ENCODE assay signal across 28 cellular contexts in genomic region chr12:104309446-104309993, GRCh38. TPM values are rescaled to one million over a fixed set of nuclear protein-coding genes. Genes with fewer than 3 reads are reported as not detected.
DNase-seq lines count a peak whose midpoint lies in the region; ATAC-seq and TF ChIP-seq lines count a peak whose summit lies in the region.
"Had no signal": no experiment of that assay in that cellular context is flagged by ENCODE, and none has a peak within 500 bp of the region (broad histone marks: within the 10 kb centered on the region; RNA-seq: fewer than 3 reads in every experiment).

No MANE protein-coding gene starts in this region.

- H4K20me1 ChIP-seq in osteoblast (ENCODE audit: insufficient read depth, low read length) = peaks cover 75% of the 10 kb centered on the region

- no peak overlapping the region for H3K4me2 ChIP-seq in osteoblast (ENCODE audit: insufficient read depth, low read length)

- no peak for DNase-seq in activated CD4-positive, alpha-beta T cell treated with anti-CD3 and anti-CD28 coated beads for 36 hours
- no peak for DNase-seq in activated CD4-positive, alpha-beta T cell treated with anti-CD3 and anti-CD28 coated beads, Interleukin-2, amount 10 ng/mL, durations not matched to agents 7 days and 5 days
- DNase-seq in NCI-H345 (lab: John Stamatoyannopoulos, UW) = peak; percentile 40
- DNase-seq in adipocyte (ENCODE audit: low read depth) = no peak
- DNase-seq in progenitor cell of endocrine pancreas (ENCODE audit: low spot score, unreplicated experiment) = no peak
- no peak for DNase-seq in effector memory CD8-positive, alpha-beta T cell
- DNase-seq in osteoblast (ENCODE audit: insufficient read length, low spot score, missing footprints) = no peak
- DNase-seq: activated naive CD4-positive, alpha-beta T cell; activated T-cell treated with anti-CD3 and anti-CD28 coated beads, Interleukin-2, amount 50 U/mL, for 24 hours; amygdala; CD8-positive, alpha-beta memory T cell; effector memory CD4-positive, alpha-beta T cell; foreskin fibroblast; heart left ventricle; kidney; midbrain; naive thymus-derived CD8-positive, alpha-beta T cell; NCI-H1694; NCI-H2171 treated with DMSO at 0.1 percent for 48 hours; NCI-H82; pancreas; small intestine; stimulated activated CD8-positive, alpha-beta memory T cell treated with anti-CD3 and anti-CD28 coated beads, Interleukin-4, amount 100 ng/mL, for 48 hours; T-helper 17 cell had no signal

- H3K27ac ChIP-seq in osteoblast (ENCODE audit: low read depth, low read length) = no peak overlapping the region
- H3K27ac ChIP-seq: heart left ventricle, pancreas, tibial nerve had no signal

- intact Hi-C loops in activated CD4-positive, alpha-beta T cell treated with anti-CD3 and anti-CD28 coated beads for 36 hours (cut with DNase I, micrococcal nuclease) = no loop called here

- H3K4me1 ChIP-seq in adipocyte (ENCODE audit: control insufficient read depth, insufficient read depth, low read length) (peaks cover 63% of the 10 kb centered on the region), osteoblast (ENCODE audit: insufficient read depth, low read length) (peaks cover 35% of the 10 kb centered on the region)

- peaks cover 95% of the 10 kb centered on the region for H3K79me2 ChIP-seq in osteoblast (ENCODE audit: insufficient read depth, low read length)

- no peaks in the 10 kb centered on the region for H3K27me3 Mint-ChIP-seq in activated CD4-positive, alpha-beta T cell treated with anti-CD3 and anti-CD28 coated beads for 36 hours
- no peaks in the 10 kb centered on the region for H3K27me3 Mint-ChIP-seq in activated CD4-positive, alpha-beta T cell treated with anti-CD3 and anti-CD28 coated beads, Interleukin-2, amount 10 ng/mL, durations not matched to agents 7 days and 5 days
- no peaks in the 10 kb centered on the region for H3K27me3 Mint-ChIP-seq in progenitor cell of endocrine pancreas
- no peaks in the 10 kb centered on the region for H3K27me3 Mint-ChIP-seq in effector memory CD8-positive, alpha-beta T cell
- H3K27me3 Mint-ChIP-seq: activated T-cell treated with anti-CD3 and anti-CD28 coated beads, Interleukin-2, amount 50 U/mL, for 24 hours; B cell; CD8-positive, alpha-beta memory T cell; naive thymus-derived CD8-positive, alpha-beta T cell; T-helper 17 cell had no signal

- H3K9ac ChIP-seq in adipocyte (ENCODE audit: low read length) = peak overlapping the region; percentile 2

- TF ChIP-seq CTCF in progenitor cell of endocrine pancreas (IDR thresholded peaks at IDR 0.05; ENCODE audit: unreplicated experiment) (no peak), osteoblast (IDR thresholded peaks at IDR 0.05; ENCODE audit: extremely low read depth, low read depth, low read length) (no peak)

- H2AFZ ChIP-seq in osteoblast (ENCODE audit: low read length) = no peak overlapping the region

- peaks cover 56% of the 10 kb centered on the region for H3K36me3 Mint-ChIP-seq in activated CD4-positive, alpha-beta T cell treated with anti-CD3 and anti-CD28 coated beads for 36 hours (ENCODE audit: low read depth)
- peaks cover 49% of the 10 kb centered on the region for H3K36me3 Mint-ChIP-seq in activated CD4-positive, alpha-beta T cell treated with anti-CD3 and anti-CD28 coated beads, Interleukin-2, amount 10 ng/mL, durations not matched to agents 7 days and 5 days (ENCODE audit: low read depth)
- H3K36me3 Mint-ChIP-seq in progenitor cell of endocrine pancreas (ENCODE audit: insufficient read depth) = peaks cover 23% of the 10 kb centered on the region
- peaks cover 42% of the 10 kb centered on the region for H3K36me3 Mint-ChIP-seq in effector memory CD8-positive, alpha-beta T cell (ENCODE audit: insufficient read depth)

- no peaks in the 10 kb centered on the region for H3K9me3 Mint-ChIP-seq in activated CD4-positive, alpha-beta T cell treated with anti-CD3 and anti-CD28 coated beads for 36 hours (ENCODE audit: low read depth)
- H3K9me3 Mint-ChIP-seq in activated CD4-positive, alpha-beta T cell treated with anti-CD3 and anti-CD28 coated beads, Interleukin-2, amount 10 ng/mL, durations not matched to agents 7 days and 5 days = no peaks in the 10 kb centered on the region
- no peaks in the 10 kb centered on the region for H3K9me3 Mint-ChIP-seq in progenitor cell of endocrine pancreas (ENCODE audit: low read depth)
- H3K9me3 Mint-ChIP-seq in effector memory CD8-positive, alpha-beta T cell = no peaks in the 10 kb centered on the region
- H3K9me3 Mint-ChIP-seq: activated T-cell treated with anti-CD3 and anti-CD28 coated beads, Interleukin-2, amount 50 U/mL, for 24 hours; CD8-positive, alpha-beta memory T cell; naive thymus-derived CD8-positive, alpha-beta T cell had no signal

- H3K36me3 ChIP-seq in adipocyte (ENCODE audit: control insufficient read depth, insufficient read depth, low read length, severe bottlenecking) (peaks cover 90% of the 10 kb centered on the region), osteoblast (ENCODE audit: insufficient read depth, low read length) (peaks cover 78% of the 10 kb centered on the region)

- peaks cover 31% of the 10 kb centered on the region for H3K4me1 Mint-ChIP-seq in activated CD4-positive, alpha-beta T cell treated with anti-CD3 and anti-CD28 coated beads for 36 hours
- peaks cover 44% of the 10 kb centered on the region for H3K4me1 Mint-ChIP-seq in activated CD4-positive, alpha-beta T cell treated with anti-CD3 and anti-CD28 coated beads, Interleukin-2, amount 10 ng/mL, durations not matched to agents 7 days and 5 days
- peaks cover 18% of the 10 kb centered on the region for H3K4me1 Mint-ChIP-seq in progenitor cell of endocrine pancreas (ENCODE audit: low read depth)
- peaks cover 22 to 35% of the 10 kb centered on the region in 2 donors for H3K4me1 Mint-ChIP-seq in effector memory CD8-positive, alpha-beta T cell (ENCODE audit: low read depth in 2 of 2)

- H3K27me3 ChIP-seq in adipocyte (replicated peaks; ENCODE audit: control insufficient read depth, insufficient read depth, low read length) (no peaks in the 10 kb centered on the region), osteoblast (ENCODE audit: insufficient read depth, low read length) (no peaks in the 10 kb centered on the region)
- H3K27me3 ChIP-seq: heart left ventricle, pancreas, tibial nerve had no signal

- no peak overlapping the region for H3K4me3 Mint-ChIP-seq in activated CD4-positive, alpha-beta T cell treated with anti-CD3 and anti-CD28 coated beads for 36 hours
- H3K4me3 Mint-ChIP-seq in activated CD4-positive, alpha-beta T cell treated with anti-CD3 and anti-CD28 coated beads, Interleukin-2, amount 10 ng/mL, durations not matched to agents 7 days and 5 days = no peak overlapping the region
- H3K4me3 Mint-ChIP-seq in progenitor cell of endocrine pancreas (ENCODE audit: low read depth) = no peak overlapping the region
- H3K4me3 Mint-ChIP-seq in effector memory CD8-positive, alpha-beta T cell = no peak overlapping the region
- H3K4me3 Mint-ChIP-seq: activated T-cell treated with anti-CD3 and anti-CD28 coated beads, Interleukin-2, amount 50 U/mL, for 24 hours; B cell; CD8-positive, alpha-beta memory T cell; naive thymus-derived CD8-positive, alpha-beta T cell; T-helper 17 cell had no signal

- POLR2A ChIA-PET in activated CD4-positive, alpha-beta T cell treated with anti-CD3 and anti-CD28 coated beads for 36 hours (lab: Charles Lee) = no interaction called here
- POLR2A ChIA-PET in activated CD4-positive, alpha-beta T cell treated with anti-CD3 and anti-CD28 coated beads, Interleukin-2, amount 10 ng/mL, durations not matched to agents 7 days and 5 days (lab: Charles Lee) = no interaction called here

- CTCF ChIA-PET in activated CD4-positive, alpha-beta T cell treated with anti-CD3 and anti-CD28 coated beads for 36 hours (lab: Charles Lee) = interaction anchor here (1.0 to 1.6 kb wide), 2 partner anchors 11 to 22 kb away, joined by 3 to 4 read pairs; no protein-coding TSS in a partner anchor
- CTCF ChIA-PET in activated CD4-positive, alpha-beta T cell treated with anti-CD3 and anti-CD28 coated beads, Interleukin-2, amount 10 ng/mL, durations not matched to agents 7 days and 5 days (lab: Charles Lee) = interaction anchor here (0.6 kb wide), 1 partner anchor 32 kb away, joined by 4 read pairs; no protein-coding TSS in a partner anchor

- no peak for ATAC-seq in activated CD4-positive, alpha-beta T cell treated with anti-CD3 and anti-CD28 coated beads for 36 hours
- ATAC-seq in HG02870 (IDR thresholded peaks at IDR 0.05; ENCODE audit: unreplicated experiment) = no peak
- no peak for ATAC-seq in effector memory CD8-positive, alpha-beta T cell (replicated peaks)
- ATAC-seq: esophagus mucosa; heart left ventricle; naive thymus-derived CD8-positive, alpha-beta T cell; pancreas; T-helper 17 cell had no signal

- H3K27ac Mint-ChIP-seq in activated CD4-positive, alpha-beta T cell treated with anti-CD3 and anti-CD28 coated beads for 36 hours = peak overlapping the region; percentile 4
- no peak overlapping the region for H3K27ac Mint-ChIP-seq in activated CD4-positive, alpha-beta T cell treated with anti-CD3 and anti-CD28 coated beads, Interleukin-2, amount 10 ng/mL, durations not matched to agents 7 days and 5 days
- H3K27ac Mint-ChIP-seq in progenitor cell of endocrine pancreas = peak overlapping the region; percentile 3
- H3K27ac Mint-ChIP-seq in effector memory CD8-positive, alpha-beta T cell = peak overlapping the region in 1 of 2 donors; percentile 62
- H3K27ac Mint-ChIP-seq: activated T-cell treated with anti-CD3 and anti-CD28 coated beads, Interleukin-2, amount 50 U/mL, for 24 hours; B cell had no signal

- H3K9me3 ChIP-seq in adipocyte (ENCODE audit: control insufficient read depth, low read length) (no peaks in the 10 kb centered on the region), osteoblast (ENCODE audit: low read depth, low read length) (no peaks in the 10 kb centered on the region)
- H3K9me3 ChIP-seq: heart left ventricle, pancreas, tibial nerve had no signal

- peak overlapping the region; percentile 33 for H3K4me3 ChIP-seq in adipocyte (ENCODE audit: low read length)
- H3K4me3 ChIP-seq in osteoblast (ENCODE audit: insufficient read depth, low read length) = no peak overlapping the region
- H3K4me3 ChIP-seq: heart left ventricle, pancreas, tibial nerve had no signal

RNA-seq across cellular contexts. Expression of gene EID3, which starts 6.0 kb away (rescaled TPM):
- total RNA-seq in activated CD4-positive, alpha-beta T cell treated with anti-CD3 and anti-CD28 coated beads for 36 hours = 1 to 10 TPM; 3.9 to 4.6 TPM
- total RNA-seq in activated CD4-positive, alpha-beta T cell treated with anti-CD3 and anti-CD28 coated beads, Interleukin-2, amount 10 ng/mL, durations not matched to agents 7 days and 5 days = 1 to 10 TPM; 5.8 to 6.9 TPM
- total RNA-seq in progenitor cell of endocrine pancreas (2.8 and 2.9 TPM in 2 replicates), osteoblast (14.4 and 19.2 TPM in 2 replicates)
